1 cellular context compared by ENCODE assay signal in the genomic region with DNA sequence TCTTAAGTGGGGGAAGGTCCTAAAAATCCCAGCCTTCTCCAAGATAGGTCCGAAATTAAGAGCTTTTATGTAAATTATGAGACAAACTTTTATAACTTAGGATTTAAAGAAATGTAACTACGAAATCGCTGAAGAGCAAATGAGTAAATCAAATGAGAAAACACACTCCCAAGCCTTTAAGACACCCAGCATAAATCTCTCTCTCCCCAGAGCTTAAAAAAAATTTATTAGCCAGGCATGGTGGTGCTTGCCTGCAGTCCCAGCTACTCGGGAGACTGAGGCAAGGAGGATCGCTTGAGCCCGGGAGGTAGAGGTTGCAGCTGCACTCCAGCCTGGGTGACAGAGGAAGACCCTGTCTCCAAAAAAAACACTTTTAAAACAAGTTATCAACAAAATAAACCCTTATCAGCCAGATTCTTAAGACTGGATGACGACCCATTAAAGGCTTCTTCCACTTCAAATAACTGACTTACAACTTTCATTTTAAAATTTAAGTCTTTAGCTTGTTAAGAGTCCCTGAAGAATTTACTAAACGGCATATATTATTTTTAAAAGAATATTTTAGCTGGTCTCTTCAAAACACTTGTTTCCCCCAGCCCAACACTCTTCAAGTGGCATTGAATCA.
TF ChIP-seq lines count a peak whose summit lies in the region.

No MANE protein-coding gene starts in this region.

TF ChIP-seq in H1, 55 proteins besides CTCF, POLR2A, EP300 and RAD21:
- TF ChIP-seq TEAD4 (IDR thresholded peaks at IDR 0.05; ENCODE audit: low read depth, low read length) = no peak
- no peak for TF ChIP-seq RBBP5 (IDR thresholded peaks at IDR 0.05; ENCODE audit: borderline replicate concordance, low read depth, low read length)
- no peak for TF ChIP-seq EGR1 (IDR thresholded peaks at IDR 0.05; ENCODE audit: borderline replicate concordance, low read depth, low read length)
- TF ChIP-seq YY1 (IDR thresholded peaks at IDR 0.05; ENCODE audit: low read depth, low read length) = no peak
- TF ChIP-seq POU5F1 (IDR thresholded peaks at IDR 0.05; ENCODE audit: low read depth, low read length) = no peak
- TF ChIP-seq SIN3A (conservative IDR thresholded peaks at IDR 0.05 in 1 of 2, IDR thresholded peaks at IDR 0.05 in 1 of 2; ENCODE audit: low read depth in 1 of 2, low read length in 2 of 2) = no peak
- TF ChIP-seq POLR2AphosphoS5 (IDR thresholded peaks at IDR 0.05; ENCODE audit: low read depth, low read length) = no peak
- no peak for TF ChIP-seq BACH1 (IDR thresholded peaks at IDR 0.05; ENCODE audit: low read length)
- no peak for TF ChIP-seq SP1 (IDR thresholded peaks at IDR 0.05; ENCODE audit: low read depth, low read length)
- TF ChIP-seq, protein P1, sequence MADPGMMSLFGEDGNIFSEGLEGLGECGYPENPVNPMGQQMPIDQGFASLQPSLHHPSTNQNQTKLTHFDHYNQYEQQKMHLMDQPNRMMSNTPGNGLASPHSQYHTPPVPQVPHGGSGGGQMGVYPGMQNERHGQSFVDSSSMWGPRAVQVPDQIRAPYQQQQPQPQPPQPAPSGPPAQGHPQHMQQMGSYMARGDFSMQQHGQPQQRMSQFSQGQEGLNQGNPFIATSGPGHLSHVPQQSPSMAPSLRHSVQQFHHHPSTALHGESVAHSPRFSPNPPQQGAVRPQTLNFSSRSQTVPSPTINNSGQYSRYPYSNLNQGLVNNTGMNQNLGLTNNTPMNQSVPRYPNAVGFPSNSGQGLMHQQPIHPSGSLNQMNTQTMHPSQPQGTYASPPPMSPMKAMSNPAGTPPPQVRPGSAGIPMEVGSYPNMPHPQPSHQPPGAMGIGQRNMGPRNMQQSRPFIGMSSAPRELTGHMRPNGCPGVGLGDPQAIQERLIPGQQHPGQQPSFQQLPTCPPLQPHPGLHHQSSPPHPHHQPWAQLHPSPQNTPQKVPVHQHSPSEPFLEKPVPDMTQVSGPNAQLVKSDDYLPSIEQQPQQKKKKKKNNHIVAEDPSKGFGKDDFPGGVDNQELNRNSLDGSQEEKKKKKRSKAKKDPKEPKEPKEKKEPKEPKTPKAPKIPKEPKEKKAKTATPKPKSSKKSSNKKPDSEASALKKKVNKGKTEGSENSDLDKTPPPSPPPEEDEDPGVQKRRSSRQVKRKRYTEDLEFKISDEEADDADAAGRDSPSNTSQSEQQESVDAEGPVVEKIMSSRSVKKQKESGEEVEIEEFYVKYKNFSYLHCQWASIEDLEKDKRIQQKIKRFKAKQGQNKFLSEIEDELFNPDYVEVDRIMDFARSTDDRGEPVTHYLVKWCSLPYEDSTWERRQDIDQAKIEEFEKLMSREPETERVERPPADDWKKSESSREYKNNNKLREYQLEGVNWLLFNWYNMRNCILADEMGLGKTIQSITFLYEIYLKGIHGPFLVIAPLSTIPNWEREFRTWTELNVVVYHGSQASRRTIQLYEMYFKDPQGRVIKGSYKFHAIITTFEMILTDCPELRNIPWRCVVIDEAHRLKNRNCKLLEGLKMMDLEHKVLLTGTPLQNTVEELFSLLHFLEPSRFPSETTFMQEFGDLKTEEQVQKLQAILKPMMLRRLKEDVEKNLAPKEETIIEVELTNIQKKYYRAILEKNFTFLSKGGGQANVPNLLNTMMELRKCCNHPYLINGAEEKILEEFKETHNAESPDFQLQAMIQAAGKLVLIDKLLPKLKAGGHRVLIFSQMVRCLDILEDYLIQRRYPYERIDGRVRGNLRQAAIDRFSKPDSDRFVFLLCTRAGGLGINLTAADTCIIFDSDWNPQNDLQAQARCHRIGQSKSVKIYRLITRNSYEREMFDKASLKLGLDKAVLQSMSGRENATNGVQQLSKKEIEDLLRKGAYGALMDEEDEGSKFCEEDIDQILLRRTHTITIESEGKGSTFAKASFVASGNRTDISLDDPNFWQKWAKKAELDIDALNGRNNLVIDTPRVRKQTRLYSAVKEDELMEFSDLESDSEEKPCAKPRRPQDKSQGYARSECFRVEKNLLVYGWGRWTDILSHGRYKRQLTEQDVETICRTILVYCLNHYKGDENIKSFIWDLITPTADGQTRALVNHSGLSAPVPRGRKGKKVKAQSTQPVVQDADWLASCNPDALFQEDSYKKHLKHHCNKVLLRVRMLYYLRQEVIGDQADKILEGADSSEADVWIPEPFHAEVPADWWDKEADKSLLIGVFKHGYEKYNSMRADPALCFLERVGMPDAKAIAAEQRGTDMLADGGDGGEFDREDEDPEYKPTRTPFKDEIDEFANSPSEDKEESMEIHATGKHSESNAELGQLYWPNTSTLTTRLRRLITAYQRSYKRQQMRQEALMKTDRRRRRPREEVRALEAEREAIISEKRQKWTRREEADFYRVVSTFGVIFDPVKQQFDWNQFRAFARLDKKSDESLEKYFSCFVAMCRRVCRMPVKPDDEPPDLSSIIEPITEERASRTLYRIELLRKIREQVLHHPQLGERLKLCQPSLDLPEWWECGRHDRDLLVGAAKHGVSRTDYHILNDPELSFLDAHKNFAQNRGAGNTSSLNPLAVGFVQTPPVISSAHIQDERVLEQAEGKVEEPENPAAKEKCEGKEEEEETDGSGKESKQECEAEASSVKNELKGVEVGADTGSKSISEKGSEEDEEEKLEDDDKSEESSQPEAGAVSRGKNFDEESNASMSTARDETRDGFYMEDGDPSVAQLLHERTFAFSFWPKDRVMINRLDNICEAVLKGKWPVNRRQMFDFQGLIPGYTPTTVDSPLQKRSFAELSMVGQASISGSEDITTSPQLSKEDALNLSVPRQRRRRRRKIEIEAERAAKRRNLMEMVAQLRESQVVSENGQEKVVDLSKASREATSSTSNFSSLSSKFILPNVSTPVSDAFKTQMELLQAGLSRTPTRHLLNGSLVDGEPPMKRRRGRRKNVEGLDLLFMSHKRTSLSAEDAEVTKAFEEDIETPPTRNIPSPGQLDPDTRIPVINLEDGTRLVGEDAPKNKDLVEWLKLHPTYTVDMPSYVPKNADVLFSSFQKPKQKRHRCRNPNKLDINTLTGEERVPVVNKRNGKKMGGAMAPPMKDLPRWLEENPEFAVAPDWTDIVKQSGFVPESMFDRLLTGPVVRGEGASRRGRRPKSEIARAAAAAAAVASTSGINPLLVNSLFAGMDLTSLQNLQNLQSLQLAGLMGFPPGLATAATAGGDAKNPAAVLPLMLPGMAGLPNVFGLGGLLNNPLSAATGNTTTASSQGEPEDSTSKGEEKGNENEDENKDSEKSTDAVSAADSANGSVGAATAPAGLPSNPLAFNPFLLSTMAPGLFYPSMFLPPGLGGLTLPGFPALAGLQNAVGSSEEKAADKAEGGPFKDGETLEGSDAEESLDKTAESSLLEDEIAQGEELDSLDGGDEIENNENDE (IDR thresholded peaks at IDR 0.05; ENCODE audit: insufficient replicate concordance, low read length) = no peak
